Comparison of ENCODE assay signal across 1 cellular context in genomic region chr2:115568643-115569042, GRCh38.
TF ChIP-seq lines count a peak whose summit lies in the region.

No MANE protein-coding gene starts in this region.

TF ChIP-seq in WTC11, 78 proteins besides CTCF, POLR2A, EP300 and RAD21 (continued from another document):
- TF ChIP-seq ZNF138 (CRISPR knock-in tag; conservative IDR thresholded peaks at IDR 0.05) (no peak), MAX (CRISPR knock-in tag; IDR thresholded peaks at IDR 0.05) (no peak), ZSCAN18 (CRISPR knock-in tag; IDR thresholded peaks at IDR 0.05) (no peak), ATF2 (CRISPR knock-in tag; IDR thresholded peaks at IDR 0.05; ENCODE audit: borderline replicate concordance, low read depth) (no peak), ZBTB21 (CRISPR knock-in tag; IDR thresholded peaks at IDR 0.05; ENCODE audit: borderline replicate concordance) (no peak)
